ENCODE assay signal across 10 cellular contexts in the genomic region with DNA sequence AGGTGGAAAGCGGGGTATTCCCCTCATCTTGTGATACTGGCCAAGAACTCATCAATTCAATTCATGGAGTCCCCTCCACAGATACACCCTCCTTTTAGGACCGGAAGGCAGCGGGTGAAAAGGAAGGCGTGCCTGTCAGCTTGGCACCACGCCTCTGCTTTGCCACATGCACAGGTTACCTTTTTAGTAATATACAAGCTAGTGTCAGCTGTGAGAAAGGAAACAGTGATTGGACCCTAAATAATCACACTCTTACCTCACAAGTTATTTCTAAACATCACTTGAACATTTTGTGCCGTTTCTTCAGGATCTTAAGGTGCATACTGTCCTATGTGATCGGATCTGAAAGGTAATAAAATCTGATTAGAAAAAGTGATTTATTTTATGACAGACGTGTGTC. TPM values are rescaled to one million over a fixed set of nuclear protein-coding genes. Genes with fewer than 3 reads are reported as not detected.
DNase-seq lines count a peak whose midpoint lies in the region; ATAC-seq, FAIRE-seq and TF ChIP-seq lines count a peak whose summit lies in the region.
"Had no signal": no experiment of that assay in that cellular context is flagged by ENCODE, and none has a peak within 500 bp of the region (broad histone marks: within the 10 kb centered on the region; RNA-seq: fewer than 3 reads in every experiment).

No MANE protein-coding gene starts in this region.

- H3K36me3 ChIP-seq in adrenal gland (replicated peaks in 1 of 2) (peaks cover 0 to 19% of the 10 kb centered on the region in 2 donors), HepG2 (replicated peaks in 1 of 2; ENCODE audit: control insufficient read depth in 1 of 2, insufficient read depth in 2 of 2, low read length in 2 of 2) (peaks cover 13 to 44% of the 10 kb centered on the region in 2 experiments), thoracic aorta (peaks cover 3% of the 10 kb centered on the region)

- CTCF ChIA-PET in HepG2 (lab: Yijun Ruan, JAX; ENCODE audit: low intra/inter-chr PET ratio, low total read pairs) = no interaction called here

- no peaks in the 10 kb centered on the region; the same call in 1 of the 2 replicates for H4K20me1 ChIP-seq in HepG2 (ENCODE audit: insufficient read depth, low read length)

- no peak overlapping the region for H2AFZ ChIP-seq in HepG2 (ENCODE audit: low read length)

- no TSS peak for BruUV-seq in HepG2 (replicated peaks; lab: Mats Ljungman, UMichigan)

- DNase-seq in activated naive CD4-positive, alpha-beta T cell treated with Interleukin-2 at 50 U/mL for 16 hours = peak; percentile 53
- DNase-seq in activated naive CD4-positive, alpha-beta T cell treated with anti-CD3 and anti-CD28 coated beads, Interleukin-2, amount 50 U/mL, for 72 hours (ENCODE audit: low spot score in 2 of 2) = no peak
- no peak for DNase-seq in adrenal gland
- no peak for DNase-seq in HepG2 (ENCODE audit: low spot score)
- no peak for DNase-seq in thoracic aorta (ENCODE audit: low spot score)
- no peak for DNase-seq in lower leg skin (ENCODE audit: low spot score in 2 of 2)
- no peak for DNase-seq in KG1 (lab: John Stamatoyannopoulos, UW)
- DNase-seq in effector CD8-positive, alpha-beta T cell (lab: John Stamatoyannopoulos, UW) = no peak
- DNase-seq: amygdala, NCI-H345 had no signal

- H3K4me3 ChIP-seq in adrenal gland = no peak overlapping the region
- H3K4me3 ChIP-seq in HepG2 (replicated peaks in 1 of 3; ENCODE audit: insufficient read depth in 1 of 3, low read depth in 2 of 3, low read length in 3 of 3) = no peak overlapping the region
- no peak overlapping the region for H3K4me3 ChIP-seq in thoracic aorta
- no peak overlapping the region for H3K4me3 ChIP-seq in lower leg skin (ENCODE audit: low read depth, poor library complexity, severe bottlenecking)

- no peaks in the 10 kb centered on the region for H3K9me3 Mint-ChIP-seq in activated naive CD4-positive, alpha-beta T cell treated with anti-CD3 and anti-CD28 coated beads, Interleukin-2, amount 50 U/mL, for 72 hours

- POLR2A ChIA-PET in HepG2 (lab: Yijun Ruan, JAX) = interaction anchor here (3.2 to 4.0 kb wide), 2 partner anchors 16 to 18 kb away, joined by 29 to 64 read pairs; a partner anchor contains a TSS

- in situ Hi-C loops in HepG2 (cut with HindIII; ENCODE audit: extremely low pct_ligation_motif_present, low pct_unique_long_range_greater_than_20kb) = no loop called here

- WGBS in adrenal gland, 4 donors = 92 to 98% (median 94%) methylated on average over 8 of the region's 8 CpGs
- WGBS in HepG2 (ENCODE audit: low lambda C conversion rate) = 99% methylated on average over 8 of the region's 8 CpGs
- 66 to 68% methylated on average over 8 of the region's 8 CpGs for WGBS in lower leg skin, 2 donors

- no peak for ATAC-seq in activated naive CD4-positive, alpha-beta T cell treated with anti-CD3 and anti-CD28 coated beads, Interleukin-2, amount 50 U/mL, for 72 hours
- ATAC-seq in HepG2 (no peak), thoracic aorta (ENCODE audit: insufficient number of reproducible peaks, low FRiP score, low read depth) (no peak)

- intact Hi-C loops in adrenal gland (cut with DNase I) = no loop called here
- intact Hi-C loops in HepG2 (cut with micrococcal nuclease; ENCODE audit: unreplicated experiment) = loop anchor here (2.0 kb wide), 1 partner anchor 19 kb away; no protein-coding TSS in a partner anchor
- intact Hi-C loops in lower leg skin (cut with DNase I; ENCODE audit: low total_unique reads) = no loop called here

- H3K9me3 ChIP-seq in adrenal gland (replicated peaks in 1 of 3) (no peaks in the 10 kb centered on the region), HepG2 (ENCODE audit: low read length) (no peaks in the 10 kb centered on the region), thoracic aorta (no peaks in the 10 kb centered on the region)

- TF ChIP-seq RAD21 in HepG2 (CRISPR knock-in tag; IDR thresholded peaks at IDR 0.05) = no peak

- peak overlapping the region in 3 of 5 donors; percentile 83 to 86 (median 84) for H3K27ac ChIP-seq in adrenal gland
- peak overlapping the region; percentile 77 for H3K27ac ChIP-seq in HepG2 (ENCODE audit: extremely low read length, insufficient read depth, low read length)
- peak overlapping the region; percentile 84 to 94 for H3K27ac ChIP-seq in thoracic aorta

- no peak for FAIRE-seq in HepG2 (lab: Jason Lieb, UNC)

- peak overlapping the region in 1 of 2 donors; percentile 4 for H3K27ac Mint-ChIP-seq in activated naive CD4-positive, alpha-beta T cell treated with anti-CD3 and anti-CD28 coated beads, Interleukin-2, amount 50 U/mL, for 72 hours

- H3K9ac ChIP-seq in HepG2 (ENCODE audit: insufficient read depth, low read depth, low read length) = no peak overlapping the region

- H3K79me2 ChIP-seq in HepG2 (ENCODE audit: insufficient read depth, low read length) = peaks cover 66% of the 10 kb centered on the region

- TF ChIP-seq CTCF in adrenal gland (IDR thresholded peaks at IDR 0.05) (no peak), HepG2 (CRISPR knock-in tag; IDR thresholded peaks at IDR 0.05) (no peak), thoracic aorta (IDR thresholded peaks at IDR 0.05) (no peak), lower leg skin (IDR thresholded peaks at IDR 0.05) (no peak)

- no peaks in the 10 kb centered on the region for H3K36me3 Mint-ChIP-seq in activated naive CD4-positive, alpha-beta T cell treated with anti-CD3 and anti-CD28 coated beads, Interleukin-2, amount 50 U/mL, for 72 hours

- H3K4me1 ChIP-seq in adrenal gland (replicated peaks in 1 of 2) (peaks cover 14 to 38% of the 10 kb centered on the region in 2 donors), HepG2 (ENCODE audit: insufficient read depth, low read length) (peaks cover 75% of the 10 kb centered on the region), thoracic aorta (ENCODE audit: control insufficient read depth in 1 of 2, low read depth in 2 of 2) (peaks cover 68 to 69% of the 10 kb centered on the region in 2 donors)

- no peak for TF ChIP-seq POLR2A in adrenal gland (IDR thresholded peaks at IDR 0.05)
- no peak for TF ChIP-seq POLR2A in HepG2 (IDR thresholded peaks at IDR 0.05; ENCODE audit: insufficient read depth in 1 of 2, low read depth in 2 of 2, low read length in 2 of 2)
- TF ChIP-seq POLR2A in lower leg skin (IDR thresholded peaks at IDR 0.05) = no peak

- TF ChIP-seq EP300 in HepG2 (IDR thresholded peaks at IDR 0.05; ENCODE audit: low read depth in 2 of 2, low read length in 2 of 2) = no peak
- TF ChIP-seq EP300 in HepG2 (CRISPR knock-in tag; IDR thresholded peaks at IDR 0.05; ENCODE audit: borderline replicate concordance) = no peak

- H3K27me3 ChIP-seq in adrenal gland = no peaks in the 10 kb centered on the region
- H3K27me3 ChIP-seq in HepG2 (ENCODE audit: control insufficient read depth in 1 of 2, insufficient read depth in 2 of 2, low read length in 2 of 2) = no peaks in the 10 kb centered on the region
- no peaks in the 10 kb centered on the region for H3K27me3 ChIP-seq in thoracic aorta (replicated peaks; ENCODE audit: insufficient read depth)

- H3K4me2 ChIP-seq in HepG2 (ENCODE audit: low read depth, low read length) = no peak overlapping the region

RNA-seq across cellular contexts. Expression of a gene that starts 15.7 kb away (rescaled TPM):
- total RNA-seq in activated naive CD4-positive, alpha-beta T cell treated with anti-CD3 and anti-CD28 coated beads, Interleukin-2, amount 50 U/mL, for 72 hours = 10 to 100 TPM; 24.2 to 24.9 TPM
- total RNA-seq in adrenal gland = 10 to 100 TPM; 39.7 to 74.6 (median 47.2) TPM
- polyA plus RNA-seq in adrenal gland = 10 to 100 TPM; 22.5 to 34.8 (median 24.4) TPM
- 39.6 and 46.8 TPM in 2 replicates for total RNA-seq in HepG2 (2016; rRNA removed; fragmentation: Illumina TruSeq; extraction: Trizol)
- total RNA-seq in HepG2 (2016; cell fraction: cytosol; rRNA removed; fragmentation: Illumina TruSeq; extraction: Trizol; ENCODE audit: low read depth) = 7.0 and 8.2 TPM in 2 replicates
- total RNA-seq in HepG2 (2016; cell fraction: insoluble cytoplasmic fraction; rRNA removed; fragmentation: Illumina TruSeq; extraction: Trizol) = 36.4 and 48.1 TPM in 2 replicates
- 31.2 and 33.2 TPM in 2 replicates for total RNA-seq in HepG2 (2016; cell fraction: membrane; rRNA removed; fragmentation: Illumina TruSeq; extraction: Trizol)
- total RNA-seq in HepG2 (2016; cell fraction: nucleus; rRNA removed; fragmentation: Illumina TruSeq; extraction: Trizol) = 34.5 and 37.8 TPM in 2 replicates
- polyA plus RNA-seq in HepG2 (2011; rRNA removed) = 67.6 and 79.2 TPM in 2 replicates
- polyA plus RNA-seq in HepG2 (2011; cell fraction: cytosol; rRNA removed) = 96.7 and 128 TPM in 2 replicates
- 127 and 132 TPM in 2 replicates for polyA plus RNA-seq in HepG2 (2011; cell fraction: nucleus; rRNA removed)
- polyA plus RNA-seq in HepG2 (2012) = 56.5 and 63.5 TPM in 2 replicates
- 4.1 and 4.9 TPM in 2 replicates for polyA plus RNA-seq in HepG2 (2016; cell fraction: cytosol; fragmentation: Illumina TruSeq; extraction: Trizol; ENCODE audit: low read depth)
- 35.0 and 37.7 TPM in 2 replicates for polyA plus RNA-seq in HepG2 (2016; cell fraction: insoluble cytoplasmic fraction; fragmentation: Illumina TruSeq; extraction: Trizol; ENCODE audit: low read depth)
- polyA plus RNA-seq in HepG2 (2016; cell fraction: membrane; fragmentation: Illumina TruSeq; extraction: Trizol; ENCODE audit: low read depth) = 18.0 and 19.5 TPM in 2 replicates
- polyA plus RNA-seq in HepG2 (2016; cell fraction: nucleus; fragmentation: Illumina TruSeq; extraction: Trizol; ENCODE audit: insufficient read depth, low read depth) = 57.2 and 68.7 TPM in 2 replicates
- polyA minus RNA-seq in HepG2 (2011; rRNA and poly(A)+ RNA removed; ENCODE audit: low replicate concordance) = 49.1 and 145 TPM in 2 replicates
- 43.3 and 54.9 TPM in 2 replicates for polyA minus RNA-seq in HepG2 (2011; cell fraction: cytosol; rRNA and poly(A)+ RNA removed)
- 53.7 and 58.9 TPM in 2 replicates for polyA minus RNA-seq in HepG2 (2011; cell fraction: nucleus; rRNA and poly(A)+ RNA removed)
- total RNA-seq in thoracic aorta = 10 to 100 TPM; 63.7 to 80.8 TPM
- 10 to 100 TPM; 39.7 to 56.5 (median 47.3) TPM for total RNA-seq in lower leg skin

RNA-seq across cellular contexts. Expression of a gene that starts 31.9 kb away (rescaled TPM):
- total RNA-seq in activated naive CD4-positive, alpha-beta T cell treated with anti-CD3 and anti-CD28 coated beads, Interleukin-2, amount 50 U/mL, for 72 hours = 10 to 100 TPM in 1 of 2 donors, 1 to 10 TPM in 1; 5.5 to 15.0 TPM
- total RNA-seq in adrenal gland = 10 to 100 TPM; 13.7 to 36.7 (median 22.8) TPM
- 10 to 100 TPM in 1 of 3 donors, 1 to 10 TPM in 2; 8.6 to 12.2 (median 9.5) TPM for polyA plus RNA-seq in adrenal gland
- 1.5 and 1.8 TPM in 2 replicates for total RNA-seq in HepG2 (2016; rRNA removed; fragmentation: Illumina TruSeq; extraction: Trizol)
- total RNA-seq in HepG2 (2016; cell fraction: cytosol; rRNA removed; fragmentation: Illumina TruSeq; extraction: Trizol; ENCODE audit: low read depth) = 0.62 and 0.91 TPM in 2 replicates
- total RNA-seq in HepG2 (2016; cell fraction: insoluble cytoplasmic fraction; rRNA removed; fragmentation: Illumina TruSeq; extraction: Trizol) = 1.5 and 1.7 TPM in 2 replicates
- total RNA-seq in HepG2 (2016; cell fraction: membrane; rRNA removed; fragmentation: Illumina TruSeq; extraction: Trizol) = 0.99 and 1.1 TPM in 2 replicates
- 0.75 and 1.6 TPM in 2 replicates for total RNA-seq in HepG2 (2016; cell fraction: nucleus; rRNA removed; fragmentation: Illumina TruSeq; extraction: Trizol)
- polyA plus RNA-seq in HepG2 (2011; rRNA removed) = 1.8 and 2.4 TPM in 2 replicates
- 1.6 and 2.3 TPM in 2 replicates for polyA plus RNA-seq in HepG2 (2011; cell fraction: cytosol; rRNA removed)
- polyA plus RNA-seq in HepG2 (2011; cell fraction: nucleus; rRNA removed) = 6.1 and 6.2 TPM in 2 replicates
- polyA plus RNA-seq in HepG2 (2012) = 1.6 and 2.5 TPM in 2 replicates
- polyA plus RNA-seq in HepG2 (2016; cell fraction: cytosol; fragmentation: Illumina TruSeq; extraction: Trizol; ENCODE audit: low read depth) = 0.47 and 1.2 TPM in 2 replicates
- polyA plus RNA-seq in HepG2 (2016; cell fraction: insoluble cytoplasmic fraction; fragmentation: Illumina TruSeq; extraction: Trizol; ENCODE audit: low read depth) = 1.3 and 1.5 TPM in 2 replicates
- polyA plus RNA-seq in HepG2 (2016; cell fraction: membrane; fragmentation: Illumina TruSeq; extraction: Trizol; ENCODE audit: low read depth) = 0.90 and 1.2 TPM in 2 replicates
- 1.4 and 2.0 TPM in 2 replicates for polyA plus RNA-seq in HepG2 (2016; cell fraction: nucleus; fragmentation: Illumina TruSeq; extraction: Trizol; ENCODE audit: insufficient read depth, low read depth)
- 1.2 and 3.4 TPM in 2 replicates for polyA minus RNA-seq in HepG2 (2011; rRNA and poly(A)+ RNA removed; ENCODE audit: low replicate concordance)
- 0.99 and 1.8 TPM in 2 replicates for polyA minus RNA-seq in HepG2 (2011; cell fraction: cytosol; rRNA and poly(A)+ RNA removed)
- polyA minus RNA-seq in HepG2 (2011; cell fraction: nucleus; rRNA and poly(A)+ RNA removed) = 3.6 and 5.5 TPM in 2 replicates
- 10 to 100 TPM; 13.4 to 50.1 TPM for total RNA-seq in thoracic aorta
- 10 to 100 TPM; 37.5 to 48.1 (median 39.2) TPM for total RNA-seq in lower leg skin
